ENCODE assay signal across 16 cellular contexts in genomic region chr11:122024278-122024677, GRCh38.
"Had no signal": no experiment of that assay in that cellular context is flagged by ENCODE, and none has a peak within 500 bp of the region (broad histone marks: within the 10 kb centered on the region; RNA-seq: fewer than 3 reads in every experiment).

No MANE protein-coding gene starts in this region.

- DNase-seq: activated B cell treated with CpG ODN at 0.5 μM for 24 hours; activated CD4-positive, alpha-beta memory T cell treated with anti-CD3 and anti-CD28 coated beads for 36 hours; activated CD4-positive, alpha-beta T cell treated with anti-CD3 and anti-CD28 coated beads for 4 hours; activated naive CD4-positive, alpha-beta T cell; activated naive CD8-positive, alpha-beta T cell treated with anti-CD3 and anti-CD28 coated beads for 36 hours; activated T-cell treated with anti-CD3 and anti-CD28 coated beads for 4 hours; amygdala; effector memory CD4-positive, alpha-beta T cell; lower lobe of right lung; natural killer cell; occipital lobe; stomach; upper lobe of left lung had no signal

- H3K27ac ChIP-seq: cardiac muscle cell, hepatocyte, lower lobe of right lung, stomach, upper lobe of left lung had no signal

- H3K4me3 ChIP-seq: cardiac muscle cell, hepatocyte, lower lobe of right lung, stomach, upper lobe of left lung had no signal

- ATAC-seq: lower lobe of right lung, natural killer cell had no signal

- H3K4me2 ChIP-seq: hepatocyte had no signal

- H3K9me3 ChIP-seq: esophagus muscularis mucosa, lower lobe of right lung, stomach, upper lobe of left lung had no signal

- H2AFZ ChIP-seq: hepatocyte had no signal

- H3K36me3 ChIP-seq: cardiac muscle cell, lower lobe of right lung, stomach, upper lobe of left lung had no signal

- H3K27me3 ChIP-seq: cardiac muscle cell, esophagus muscularis mucosa, hepatocyte, stomach, upper lobe of left lung had no signal

- H3K79me2 ChIP-seq: hepatocyte had no signal

- H3K4me1 ChIP-seq: stomach had no signal
